2 cellular contexts compared by ENCODE assay signal in genomic region chr9:73093016-73093739, GRCh38.
TF ChIP-seq lines count a peak whose summit lies in the region.

No MANE protein-coding gene starts in this region.

TF ChIP-seq in HCT116, 20 proteins besides CTCF, POLR2A, EP300 and RAD21:
- TF ChIP-seq SP1 (IDR thresholded peaks at IDR 0.05; ENCODE audit: low read depth), result no peak
- no peak for TF ChIP-seq TCF7L2 (IDR thresholded peaks at IDR 0.05; ENCODE audit: borderline replicate concordance, extremely low read depth, insufficient read depth, insufficient read length)
- no peak for TF ChIP-seq ZBTB33 (IDR thresholded peaks at IDR 0.05; ENCODE audit: extremely low read depth, insufficient replicate concordance, low read length)
- TF ChIP-seq SIN3A (IDR thresholded peaks at IDR 0.05; ENCODE audit: low read depth), result no peak
- no peak for TF ChIP-seq EZH2 (IDR thresholded peaks at IDR 0.05)
- no peak for TF ChIP-seq ZFX (IDR thresholded peaks at IDR 0.05)
- TF ChIP-seq ZNF274 (IDR thresholded peaks at IDR 0.05; ENCODE audit: low read depth, low read length), result no peak
- no peak for TF ChIP-seq EZH2phosphoT487 (IDR thresholded peaks at IDR 0.05; ENCODE audit: borderline replicate concordance)
- TF ChIP-seq ATF3 (IDR thresholded peaks at IDR 0.05), result no peak

TF ChIP-seq in HepG2, 621 proteins besides CTCF, POLR2A, EP300 and RAD21:
- TF ChIP-seq MAFF (IDR thresholded peaks at IDR 0.05; ENCODE audit: low read depth, low read length), result peak; percentile 27; the same call in 1 of the 2 replicates
- TF ChIP-seq EEA1 (CRISPR knock-in tag; IDR thresholded peaks at IDR 0.05; ENCODE audit: borderline replicate concordance), result no peak
- TF ChIP-seq MAFK (conservative IDR thresholded peaks at IDR 0.05 in 1 of 2, IDR thresholded peaks at IDR 0.05 in 1 of 2; ENCODE audit: low read length in 2 of 2), result peak in 1 of 2 experiments; percentile 35; a peak in 1 of 4 replicates
